Comparison of ENCODE assay signal across 29 cellular contexts in the genomic region with DNA sequence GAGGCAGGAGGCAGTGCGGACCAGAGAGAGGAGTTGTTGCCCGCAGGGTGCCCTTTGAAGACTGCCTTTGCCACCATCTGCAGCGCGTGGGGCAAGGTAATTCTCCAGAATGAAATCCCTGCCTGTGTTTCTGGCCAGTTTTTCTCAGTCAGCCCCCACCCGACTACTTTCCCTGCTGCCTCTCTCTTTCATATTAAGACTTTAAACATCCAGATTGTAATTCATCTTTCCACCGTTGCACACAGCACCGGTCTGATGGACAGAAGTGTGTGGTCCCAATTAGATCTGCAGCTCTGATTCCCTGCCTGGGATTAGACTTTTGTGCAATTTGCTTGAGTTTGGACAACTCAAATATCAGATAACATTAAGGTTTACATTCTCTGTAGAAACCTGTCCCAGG.
"Had no signal": no experiment of that assay in that cellular context is flagged by ENCODE, and none has a peak within 500 bp of the region (broad histone marks: within the 10 kb centered on the region; RNA-seq: fewer than 3 reads in every experiment).

No MANE protein-coding gene starts in this region.

- H3K4me3 ChIP-seq: ascending aorta, esophagus squamous epithelium, gastroesophageal sphincter had no signal

- H3K9me3 Mint-ChIP-seq: activated B cell treated with CpG ODN at 0.5 μM for 24 hours; activated CD4-positive, alpha-beta memory T cell treated with anti-CD3 and anti-CD28 coated beads, Interleukin-2, amount 10 ng/mL, durations not matched to agents 7 days and 5 days; activated CD4-positive, alpha-beta T cell treated with anti-CD3 and anti-CD28 coated beads, Interleukin-2, amount 10 ng/mL, durations not matched to agents 24 days and 14 days; activated naive CD4-positive, alpha-beta T cell treated with anti-CD3 and anti-CD28 coated beads, Interleukin-2, amount 10 ng/mL, durations not matched to agents 7 days and 5 days; activated naive CD8-positive, alpha-beta T cell treated with anti-CD3 and anti-CD28 coated beads, Interleukin-2, amount 10 ng/mL, durations not matched to agents 7 days and 5 days; activated T-cell treated with anti-CD3 and anti-CD28 coated beads, Interleukin-2, amount 50 U/mL, for 24 hours; activated T-cell treated with anti-CD3 and anti-CD28 coated beads, Interleukin-2, amount 50 U/mL, for 72 hours; effector memory CD8-positive, alpha-beta T cell; T-helper 2 cell treated with Interferon-gamma antibody and Interleukin-4, amounts not matched to agents 5 μg/mL and 100 μg/mL, for 36 hours had no signal

- H3K27ac Mint-ChIP-seq: activated B cell treated with CpG ODN at 0.5 μM for 24 hours; activated CD4-positive, alpha-beta memory T cell treated with anti-CD3 and anti-CD28 coated beads, Interleukin-2, amount 10 ng/mL, durations not matched to agents 7 days and 5 days; activated CD4-positive, alpha-beta T cell treated with anti-CD3 and anti-CD28 coated beads for 36 hours; activated CD4-positive, alpha-beta T cell treated with anti-CD3 and anti-CD28 coated beads, Interleukin-2, amount 10 ng/mL, durations not matched to agents 24 days and 14 days; activated naive CD4-positive, alpha-beta T cell treated with anti-CD3 and anti-CD28 coated beads, Interleukin-2, amount 10 ng/mL, durations not matched to agents 7 days and 5 days; activated naive CD4-positive, alpha-beta T cell treated with anti-CD3 and anti-CD28 coated beads, Interleukin-2, amount 50 U/mL, for 72 hours; activated naive CD8-positive, alpha-beta T cell treated with anti-CD3 and anti-CD28 coated beads, Interleukin-2, amount 10 ng/mL, durations not matched to agents 7 days and 5 days; activated T-cell treated with anti-CD3 and anti-CD28 coated beads, Interleukin-2, amount 50 U/mL, for 24 hours; activated T-cell treated with anti-CD3 and anti-CD28 coated beads, Interleukin-2, amount 50 U/mL, for 72 hours; effector memory CD8-positive, alpha-beta T cell; T-helper 17 cell; T-helper 2 cell treated with Interferon-gamma antibody and Interleukin-4, amounts not matched to agents 5 μg/mL and 100 μg/mL, for 36 hours had no signal

- H3K27ac ChIP-seq: ascending aorta, brain microvascular endothelial cell, epithelial cell of prostate, esophagus squamous epithelium, gastroesophageal sphincter, WERI-Rb-1 had no signal

- H3K36me3 Mint-ChIP-seq: activated naive CD4-positive, alpha-beta T cell treated with anti-CD3 and anti-CD28 coated beads, Interleukin-2, amount 10 ng/mL, durations not matched to agents 7 days and 5 days; activated naive CD4-positive, alpha-beta T cell treated with anti-CD3 and anti-CD28 coated beads, Interleukin-2, amount 50 U/mL, for 72 hours; activated naive CD8-positive, alpha-beta T cell treated with anti-CD3 and anti-CD28 coated beads, Interleukin-2, amount 10 ng/mL, durations not matched to agents 7 days and 5 days had no signal

- H3K27me3 Mint-ChIP-seq: activated CD4-positive, alpha-beta memory T cell treated with anti-CD3 and anti-CD28 coated beads, Interleukin-2, amount 10 ng/mL, durations not matched to agents 7 days and 5 days; activated CD4-positive, alpha-beta T cell treated with anti-CD3 and anti-CD28 coated beads, Interleukin-2, amount 10 ng/mL, durations not matched to agents 24 days and 14 days; activated naive CD4-positive, alpha-beta T cell treated with anti-CD3 and anti-CD28 coated beads, Interleukin-2, amount 10 ng/mL, durations not matched to agents 7 days and 5 days; activated naive CD8-positive, alpha-beta T cell treated with anti-CD3 and anti-CD28 coated beads, Interleukin-2, amount 10 ng/mL, durations not matched to agents 7 days and 5 days had no signal

- ATAC-seq: activated CD4-positive, alpha-beta T cell treated with anti-CD3 and anti-CD28 coated beads for 36 hours; activated CD4-positive, CD25-positive, alpha-beta regulatory T cell treated with anti-CD3 and anti-CD28 coated beads, Interleukin-2, amount 50 U/mL, for 24 hours; activated naive CD4-positive, alpha-beta T cell treated with anti-CD3 and anti-CD28 coated beads, Interleukin-2, amount 50 U/mL, for 72 hours; activated T-cell treated with anti-CD3 and anti-CD28 coated beads, Interleukin-2, amount 50 U/mL, for 72 hours; effector memory CD8-positive, alpha-beta T cell; gastroesophageal sphincter; T-helper 17 cell had no signal

- DNase-seq: activated B cell treated with CpG ODN at 0.5 μM for 24 hours; activated CD4-positive, alpha-beta memory T cell treated with anti-CD3 and anti-CD28 coated beads, Interleukin-2, amount 10 ng/mL, durations not matched to agents 7 days and 5 days; activated CD4-positive, alpha-beta T cell treated with anti-CD3 and anti-CD28 coated beads for 36 hours; activated CD4-positive, alpha-beta T cell treated with anti-CD3 and anti-CD28 coated beads, Interleukin-2, amount 10 ng/mL, durations not matched to agents 24 days and 14 days; activated CD8-positive, alpha-beta memory T cell treated with anti-CD3 and anti-CD28 coated beads, Interleukin-2, amount 50 U/mL, for 48 hours; activated gamma-delta T cell; activated naive CD4-positive, alpha-beta T cell; activated naive CD4-positive, alpha-beta T cell treated with anti-CD3 and anti-CD28 coated beads, Interleukin-2, amount 10 ng/mL, durations not matched to agents 7 days and 5 days; activated naive CD8-positive, alpha-beta T cell treated with anti-CD3 and anti-CD28 coated beads, Interleukin-2, amount 10 ng/mL, durations not matched to agents 7 days and 5 days; activated T-cell treated with anti-CD3 and anti-CD28 coated beads for 4 hours; activated T-cell treated with anti-CD3 and anti-CD28 coated beads, Interleukin-2, amount 50 U/mL, for 24 hours; activated T-cell treated with anti-CD3 and anti-CD28 coated beads, Interleukin-2, amount 50 U/mL, for 72 hours; brain microvascular endothelial cell; caudate nucleus; cortex of kidney; dermis blood vessel endothelial cell; effector CD4-positive, alpha-beta T cell; effector memory CD8-positive, alpha-beta T cell; esophagus squamous epithelium; T-helper 1 cell; T-helper 17 cell; T1000 had no signal

- H3K4me1 ChIP-seq: ascending aorta, esophagus squamous epithelium, gastroesophageal sphincter had no signal

- H3K9me3 ChIP-seq: ascending aorta, esophagus squamous epithelium, gastroesophageal sphincter had no signal

- H3K4me1 Mint-ChIP-seq: activated B cell treated with CpG ODN at 0.5 μM for 24 hours; activated CD4-positive, alpha-beta memory T cell treated with anti-CD3 and anti-CD28 coated beads, Interleukin-2, amount 10 ng/mL, durations not matched to agents 7 days and 5 days; activated CD4-positive, alpha-beta T cell treated with anti-CD3 and anti-CD28 coated beads for 36 hours; activated CD4-positive, alpha-beta T cell treated with anti-CD3 and anti-CD28 coated beads, Interleukin-2, amount 10 ng/mL, durations not matched to agents 24 days and 14 days; activated naive CD4-positive, alpha-beta T cell treated with anti-CD3 and anti-CD28 coated beads, Interleukin-2, amount 10 ng/mL, durations not matched to agents 7 days and 5 days; activated naive CD8-positive, alpha-beta T cell treated with anti-CD3 and anti-CD28 coated beads, Interleukin-2, amount 10 ng/mL, durations not matched to agents 7 days and 5 days; T-helper 17 cell had no signal

- H3K4me3 Mint-ChIP-seq: activated B cell treated with CpG ODN at 0.5 μM for 24 hours; activated CD4-positive, alpha-beta memory T cell treated with anti-CD3 and anti-CD28 coated beads, Interleukin-2, amount 10 ng/mL, durations not matched to agents 7 days and 5 days; activated CD4-positive, alpha-beta T cell treated with anti-CD3 and anti-CD28 coated beads for 36 hours; activated CD4-positive, alpha-beta T cell treated with anti-CD3 and anti-CD28 coated beads, Interleukin-2, amount 10 ng/mL, durations not matched to agents 24 days and 14 days; activated naive CD4-positive, alpha-beta T cell treated with anti-CD3 and anti-CD28 coated beads, Interleukin-2, amount 10 ng/mL, durations not matched to agents 7 days and 5 days; activated naive CD8-positive, alpha-beta T cell treated with anti-CD3 and anti-CD28 coated beads, Interleukin-2, amount 10 ng/mL, durations not matched to agents 7 days and 5 days; activated T-cell treated with anti-CD3 and anti-CD28 coated beads, Interleukin-2, amount 50 U/mL, for 24 hours; activated T-cell treated with anti-CD3 and anti-CD28 coated beads, Interleukin-2, amount 50 U/mL, for 72 hours; effector memory CD8-positive, alpha-beta T cell; T-helper 17 cell; T-helper 2 cell treated with Interferon-gamma antibody and Interleukin-4, amounts not matched to agents 5 μg/mL and 100 μg/mL, for 36 hours had no signal

- H3K36me3 ChIP-seq: ascending aorta, brain microvascular endothelial cell, esophagus squamous epithelium, gastroesophageal sphincter, WERI-Rb-1 had no signal

- H3K27me3 ChIP-seq: ascending aorta, brain microvascular endothelial cell, esophagus squamous epithelium, gastroesophageal sphincter had no signal
